In genomic region chr3:134291300-134292254, GRCh38 we compare ENCODE assay signal across 10 cellular contexts. TPM values are rescaled to one million over a fixed set of nuclear protein-coding genes. Genes with fewer than 3 reads are reported as not detected.
DNase-seq lines count a peak whose midpoint lies in the region; ATAC-seq and TF ChIP-seq lines count a peak whose summit lies in the region.
"Had no signal": no experiment of that assay in that cellular context is flagged by ENCODE, and none has a peak within 500 bp of the region (broad histone marks: within the 10 kb centered on the region; RNA-seq: fewer than 3 reads in every experiment).

No MANE protein-coding gene starts in this region.

- no peaks in the 10 kb centered on the region for H3K27me3 ChIP-seq in gastroesophageal sphincter
- H3K27me3 ChIP-seq in prostate gland (replicated peaks; ENCODE audit: insufficient read depth): no peaks in the 10 kb centered on the region

- H3K27ac ChIP-seq in gastroesophageal sphincter (peak overlapping the region; percentile 55 to 78 (median 64)), prostate gland (peak overlapping the region; percentile 4 to 44)

- no peak for TF ChIP-seq POLR2A in gastroesophageal sphincter (IDR thresholded peaks at IDR 0.05)
- no peak for TF ChIP-seq POLR2A in prostate gland (IDR thresholded peaks at IDR 0.05)

- H3K4me3 ChIP-seq in gastroesophageal sphincter (no peak overlapping the region), prostate gland (no peak overlapping the region)

- H3K9me3 ChIP-seq in gastroesophageal sphincter (no peaks in the 10 kb centered on the region), prostate gland (no peaks in the 10 kb centered on the region)

- no peak for TF ChIP-seq EP300 in gastroesophageal sphincter (IDR thresholded peaks at IDR 0.05)

- TF ChIP-seq CTCF in gastroesophageal sphincter (IDR thresholded peaks at IDR 0.05) (no peak), prostate gland (IDR thresholded peaks at IDR 0.05) (no peak)

- DNase-seq in EH (ENCODE audit: low read depth): peak; percentile 80
- peak; percentile 41 for DNase-seq in SK-N-DZ (ENCODE audit: low spot score)
- DNase-seq in prostate gland (ENCODE audit: low spot score): peak; percentile 93
- no peak for DNase-seq in activated effector memory CD4-positive, alpha-beta T cell treated with Interleukin-2 at 50 U/mL for 16 hours
- DNase-seq in Kasumi-1 (lab: John Stamatoyannopoulos, UW): no peak
- DNase-seq: GDM1, Karpas-422 had no signal

- WGBS in gastroesophageal sphincter (ENCODE audit: low coverage in 1 of 2), 2 donors: 14 to 34% methylated on average over 2 to 4 of the region's 4 CpGs
- WGBS in prostate gland: 9% methylated on average over 4 of the region's 4 CpGs

- intact Hi-C loops in prostate gland (cut with DNase I): no loop called here

- no peaks in the 10 kb centered on the region for H3K36me3 ChIP-seq in gastroesophageal sphincter
- no peaks in the 10 kb centered on the region for H3K36me3 ChIP-seq in prostate gland

- ATAC-seq in gastroesophageal sphincter: peak; percentile 96
- no peak for ATAC-seq in HG03565 (IDR thresholded peaks at IDR 0.05; ENCODE audit: unreplicated experiment)
- ATAC-seq in HG03139 (IDR thresholded peaks at IDR 0.05; ENCODE audit: unreplicated experiment): no peak

- peaks cover 8 to 20% (median 9%) of the 10 kb centered on the region in 3 donors for H3K4me1 ChIP-seq in gastroesophageal sphincter
- H3K4me1 ChIP-seq in prostate gland (replicated peaks): no peaks in the 10 kb centered on the region

RNA-seq across cellular contexts. Expression of gene RYK, which starts 40.9 kb away (rescaled TPM):
- 51.9 and 52.6 TPM in 2 replicates for polyA plus RNA-seq in SK-N-DZ (2014; cell fraction: cytosol; rRNA removed)
- polyA plus RNA-seq in SK-N-DZ (2014; cell fraction: nucleus; rRNA removed): 66.4 and 82.8 TPM in 2 replicates
- total RNA-seq in gastroesophageal sphincter (100 to 1,000 TPM in 3 of 4 donors, 10 to 100 TPM in 1; 92.7 to 133 (median 115) TPM), prostate gland (10 to 100 TPM; 61.6 to 95.8 TPM)

Comparison
In these comparisons a context has a peak if more than half of its experiments do, and no peak if none do; other contexts are left out.
1. DNase-seq: peak in EH (single experiment), SK-N-DZ (single experiment) and prostate gland (single experiment); none in activated effector memory CD4-positive, alpha-beta T cell treated with Interleukin-2 at 50 U/mL for 16 hours (single experiment) and Kasumi-1 (0 of 2).